Comparison of ENCODE assay signal across 24 cellular contexts in genomic region chr9:20191239-20191840, GRCh38.
DNase-seq lines count a peak whose midpoint lies in the region; ATAC-seq, FAIRE-seq and TF ChIP-seq lines count a peak whose summit lies in the region.
"Had no signal": no experiment of that assay in that cellular context is flagged by ENCODE, and none has a peak within 500 bp of the region (broad histone marks: within the 10 kb centered on the region; RNA-seq: fewer than 3 reads in every experiment).

No MANE protein-coding gene starts in this region.

- no peak overlapping the region for H3K4me3 ChIP-seq in Loucy (ENCODE audit: low read length, poor library complexity, severe bottlenecking)
- H3K4me3 ChIP-seq in endodermal cell (ENCODE audit: low read length): no peak overlapping the region
- H3K4me3 ChIP-seq: BLaER1, colonic mucosa, left ventricle myocardium inferior, stomach, tibial nerve had no signal

- H3K9me2 ChIP-seq in Loucy (replicated peaks; ENCODE audit: low read depth, low read length): no peaks in the 10 kb centered on the region

- H3K9me3 Mint-ChIP-seq in endodermal cell (peaks cover 6% of the 10 kb centered on the region), endothelial cell (ENCODE audit: unreplicated experiment) (no peaks in the 10 kb centered on the region)

- FAIRE-seq in GM12891 (lab: Jason Lieb, UNC): no peak

- H3K36me3 ChIP-seq in Loucy (ENCODE audit: insufficient read depth, low read length) (no peaks in the 10 kb centered on the region), endodermal cell (ENCODE audit: control insufficient read depth, insufficient read depth, low read length) (no peaks in the 10 kb centered on the region)
- H3K36me3 ChIP-seq: BLaER1, colonic mucosa, left ventricle myocardium inferior, stomach, tibial nerve had no signal

- peaks cover 6% of the 10 kb centered on the region; the same call in 1 of the 2 replicates for H3K9me3 ChIP-seq in Loucy (ENCODE audit: insufficient read depth, low read depth, low read length)
- H3K9me3 ChIP-seq in endodermal cell (ENCODE audit: control insufficient read depth, low read length): peaks cover 8% of the 10 kb centered on the region
- H3K9me3 ChIP-seq: colonic mucosa had no signal

- no peaks in the 10 kb centered on the region for H3K79me2 ChIP-seq in Loucy (ENCODE audit: insufficient read depth, low read length)
- H3K79me2 ChIP-seq: parathyroid adenoma had no signal

- TF ChIP-seq CTCF in Loucy (conservative IDR thresholded peaks at IDR 0.05; ENCODE audit: low read length) (peak; percentile 52), endodermal cell (conservative IDR thresholded peaks at IDR 0.05) (peak; percentile 49), endothelial cell (IDR thresholded peaks at IDR 0.05; ENCODE audit: unreplicated experiment) (no peak)

- H4K20me1 ChIP-seq in Loucy (ENCODE audit: insufficient read depth, low read length, poor library complexity, severe bottlenecking): no peaks in the 10 kb centered on the region
- H4K20me1 ChIP-seq: BLaER1 had no signal

- H3K9ac ChIP-seq in Loucy (ENCODE audit: low read depth, low read length, poor library complexity, severe bottlenecking): no peak overlapping the region
- no peak overlapping the region for H3K9ac ChIP-seq in endodermal cell (ENCODE audit: extremely low read depth, low read length, poor library complexity, severe bottlenecking)
- H3K9ac ChIP-seq: BLaER1, parathyroid adenoma had no signal

- H3K27ac Mint-ChIP-seq in endodermal cell: no peak overlapping the region
- no peak overlapping the region for H3K27ac Mint-ChIP-seq in endothelial cell (ENCODE audit: unreplicated experiment)
- H3K27ac Mint-ChIP-seq: nephron had no signal

- H3K4me2 ChIP-seq in Loucy (ENCODE audit: low read depth, low read length, poor library complexity, severe bottlenecking): no peak overlapping the region
- H3K4me2 ChIP-seq: BLaER1 had no signal

- no peak for ATAC-seq in left lobe of liver
- ATAC-seq: sciatic nerve had no signal

- H2AFZ ChIP-seq in Loucy (ENCODE audit: low read length): no peak overlapping the region
- H2AFZ ChIP-seq: parathyroid adenoma had no signal

- H3K4me3 Mint-ChIP-seq in endodermal cell: no peak overlapping the region
- H3K4me3 Mint-ChIP-seq in endothelial cell (ENCODE audit: unreplicated experiment): no peak overlapping the region
- H3K4me3 Mint-ChIP-seq: nephron had no signal

- no peak overlapping the region for H3K27ac ChIP-seq in endodermal cell (ENCODE audit: low read depth, low read length)
- H3K27ac ChIP-seq: BLaER1, colonic mucosa, left ventricle myocardium inferior, parathyroid adenoma, stomach, tibial nerve had no signal

- 83 to 98% methylated on average over 2 to 4 of the region's 4 CpGs for WGBS in endodermal cell (ENCODE audit: insufficient coverage in 1 of 2, insufficient read length in 1 of 2), 2 experiments

- H3K27me3 Mint-ChIP-seq in endodermal cell (ENCODE audit: insufficient read depth) (no peaks in the 10 kb centered on the region), endothelial cell (ENCODE audit: unreplicated experiment) (no peaks in the 10 kb centered on the region)

- H3K4me1 ChIP-seq in Loucy (ENCODE audit: insufficient read depth, low read length, poor library complexity, severe bottlenecking): no peaks in the 10 kb centered on the region
- peaks cover 10% of the 10 kb centered on the region for H3K4me1 ChIP-seq in endodermal cell (ENCODE audit: control insufficient read depth, insufficient read depth, low read length)
- H3K4me1 ChIP-seq: colonic mucosa, left ventricle myocardium inferior, parathyroid adenoma, stomach, tibial nerve had no signal

- no peaks in the 10 kb centered on the region for H3F3A ChIP-seq in Loucy (ENCODE audit: low read depth)

- no peaks in the 10 kb centered on the region for H3K36me3 Mint-ChIP-seq in endodermal cell (ENCODE audit: low read depth)
- no peaks in the 10 kb centered on the region for H3K36me3 Mint-ChIP-seq in endothelial cell (ENCODE audit: low read depth, unreplicated experiment)

- TF ChIP-seq POLR2A in GM12891 (IDR thresholded peaks at IDR 0.05; ENCODE audit: low read depth, low read length): no peak

- H3K4me1 Mint-ChIP-seq in endodermal cell (peaks cover 13% of the 10 kb centered on the region), endothelial cell (ENCODE audit: unreplicated experiment) (no peaks in the 10 kb centered on the region)

- DNase-seq in SIG-M5 treated with dmso at 0.1 percent for 504 hours (lab: John Stamatoyannopoulos, UW; ENCODE audit: unreplicated experiment) (peak; percentile 1), SIG-M5 (lab: John Stamatoyannopoulos, UW) (no peak), endodermal cell (no peak), endothelial cell (ENCODE audit: low spot score) (no peak), GM12891 (ENCODE audit: insufficient read length, low spot score) (no peak), medulla oblongata (ENCODE audit: extremely low spot score) (no peak), left lobe of liver (ENCODE audit: low spot score) (no peak)
- DNase-seq: activated CD4-positive, alpha-beta T cell treated with anti-CD3 and anti-CD28 coated beads, Interleukin-2, amount 50 U/mL, for 48 hours; activated effector memory CD4-positive, alpha-beta T cell treated with anti-CD3 and anti-CD28 coated beads, Interleukin-2, amount 50 U/mL, for 16 hours; colonic mucosa; head of caudate nucleus; left ventricle myocardium inferior; NCI-H1105; NCI-H2029; NCI-H510A; stimulated activated CD4-positive, alpha-beta T cell treated with anti-CD3 and anti-CD28 coated beads, Interleukin-15, amount 100 ng/mL, for 24 hours; stomach; T-helper 9 cell had no signal

- peaks cover 21% of the 10 kb centered on the region for H3K27me3 ChIP-seq in Loucy (ENCODE audit: insufficient read depth, low read length, poor library complexity, severe bottlenecking)
- no peaks in the 10 kb centered on the region for H3K27me3 ChIP-seq in endodermal cell (ENCODE audit: control insufficient read depth, insufficient read depth, low read length, poor library complexity, severe bottlenecking)
- H3K27me3 ChIP-seq: BLaER1, colonic mucosa, stomach, tibial nerve had no signal

TF ChIP-seq in GM12891, 5 proteins besides CTCF, POLR2A, EP300 and RAD21:
- TF ChIP-seq PAX5 (IDR thresholded peaks at IDR 0.05; ENCODE audit: insufficient read depth, low read length, severe bottlenecking): no peak
- TF ChIP-seq POLR2AphosphoS5 (IDR thresholded peaks at IDR 0.05; ENCODE audit: low read depth, low read length): no peak
- no peak for TF ChIP-seq POU2F2 (IDR thresholded peaks at IDR 0.05; ENCODE audit: low read depth, low read length)
- no peak for TF ChIP-seq TAF1 (IDR thresholded peaks at IDR 0.05; ENCODE audit: low read depth, low read length)
- TF ChIP-seq SPI1 (IDR thresholded peaks at IDR 0.05; ENCODE audit: low read depth, low read length): no peak
